1 cellular context compared by ENCODE assay signal in the genomic region with DNA sequence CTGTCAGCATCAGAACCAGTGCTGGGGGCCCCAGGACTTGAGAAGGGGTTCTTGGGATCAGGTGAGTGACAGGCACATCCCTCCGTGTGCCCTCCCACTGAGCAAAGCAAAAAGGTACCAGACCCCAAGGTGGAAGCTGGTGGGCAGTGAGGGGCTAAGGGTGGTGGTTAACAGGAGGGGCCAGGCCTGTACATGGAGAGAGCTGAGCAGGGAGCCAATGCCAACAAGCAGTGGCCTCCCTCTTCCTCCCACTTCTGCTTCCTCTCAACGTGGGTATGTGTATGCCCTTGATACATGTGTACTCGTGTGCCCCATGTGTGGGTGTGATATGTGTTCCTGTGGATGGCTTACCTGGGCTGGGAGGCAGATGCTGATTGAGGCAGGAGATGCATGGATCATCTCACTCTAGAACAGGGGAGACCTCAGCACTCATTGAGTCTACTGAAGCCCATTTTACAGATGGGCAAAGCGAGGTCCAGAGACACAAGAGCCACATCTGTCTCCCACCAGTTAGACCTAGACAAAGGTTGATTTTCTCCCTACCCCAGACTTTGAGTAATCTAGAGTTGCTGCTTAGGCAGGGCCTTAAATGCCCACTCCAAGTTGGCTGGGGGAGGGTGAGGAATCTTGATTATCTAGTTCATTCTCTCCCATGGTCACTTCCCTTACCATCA.
TF ChIP-seq lines count a peak whose summit lies in the region.

No MANE protein-coding gene starts in this region.

TF ChIP-seq in K562, 482 proteins besides CTCF, POLR2A, EP300 and RAD21 (continued from another document and continues in another):
- TF ChIP-seq, protein P1, sequence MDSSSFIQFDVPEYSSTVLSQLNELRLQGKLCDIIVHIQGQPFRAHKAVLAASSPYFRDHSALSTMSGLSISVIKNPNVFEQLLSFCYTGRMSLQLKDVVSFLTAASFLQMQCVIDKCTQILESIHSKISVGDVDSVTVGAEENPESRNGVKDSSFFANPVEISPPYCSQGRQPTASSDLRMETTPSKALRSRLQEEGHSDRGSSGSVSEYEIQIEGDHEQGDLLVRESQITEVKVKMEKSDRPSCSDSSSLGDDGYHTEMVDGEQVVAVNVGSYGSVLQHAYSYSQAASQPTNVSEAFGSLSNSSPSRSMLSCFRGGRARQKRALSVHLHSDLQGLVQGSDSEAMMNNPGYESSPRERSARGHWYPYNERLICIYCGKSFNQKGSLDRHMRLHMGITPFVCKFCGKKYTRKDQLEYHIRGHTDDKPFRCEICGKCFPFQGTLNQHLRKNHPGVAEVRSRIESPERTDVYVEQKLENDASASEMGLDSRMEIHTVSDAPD (CRISPR knock-in tag; IDR thresholded peaks at IDR 0.05), result no peak
- TF ChIP-seq HDAC1 (IDR thresholded peaks at IDR 0.05), result no peak
- no peak for TF ChIP-seq NRF1 (conservative IDR thresholded peaks at IDR 0.05 in 1 of 2, IDR thresholded peaks at IDR 0.05 in 1 of 2)
- TF ChIP-seq ZNF77 (CRISPR knock-in tag; IDR thresholded peaks at IDR 0.05), result no peak
- TF ChIP-seq EWSR1 (IDR thresholded peaks at IDR 0.05; ENCODE audit: borderline replicate concordance, low read depth, partially characterized antibody), result no peak
- no peak for TF ChIP-seq ZFP30 (CRISPR knock-in tag; IDR thresholded peaks at IDR 0.05; ENCODE audit: borderline replicate concordance)
- TF ChIP-seq CHD2 (IDR thresholded peaks at IDR 0.05; ENCODE audit: low read depth, low read length), result no peak
- no peak for TF ChIP-seq ZNF263 (CRISPR knock-in tag; IDR thresholded peaks at IDR 0.05; ENCODE audit: borderline replicate concordance)
- TF ChIP-seq, protein P2, sequence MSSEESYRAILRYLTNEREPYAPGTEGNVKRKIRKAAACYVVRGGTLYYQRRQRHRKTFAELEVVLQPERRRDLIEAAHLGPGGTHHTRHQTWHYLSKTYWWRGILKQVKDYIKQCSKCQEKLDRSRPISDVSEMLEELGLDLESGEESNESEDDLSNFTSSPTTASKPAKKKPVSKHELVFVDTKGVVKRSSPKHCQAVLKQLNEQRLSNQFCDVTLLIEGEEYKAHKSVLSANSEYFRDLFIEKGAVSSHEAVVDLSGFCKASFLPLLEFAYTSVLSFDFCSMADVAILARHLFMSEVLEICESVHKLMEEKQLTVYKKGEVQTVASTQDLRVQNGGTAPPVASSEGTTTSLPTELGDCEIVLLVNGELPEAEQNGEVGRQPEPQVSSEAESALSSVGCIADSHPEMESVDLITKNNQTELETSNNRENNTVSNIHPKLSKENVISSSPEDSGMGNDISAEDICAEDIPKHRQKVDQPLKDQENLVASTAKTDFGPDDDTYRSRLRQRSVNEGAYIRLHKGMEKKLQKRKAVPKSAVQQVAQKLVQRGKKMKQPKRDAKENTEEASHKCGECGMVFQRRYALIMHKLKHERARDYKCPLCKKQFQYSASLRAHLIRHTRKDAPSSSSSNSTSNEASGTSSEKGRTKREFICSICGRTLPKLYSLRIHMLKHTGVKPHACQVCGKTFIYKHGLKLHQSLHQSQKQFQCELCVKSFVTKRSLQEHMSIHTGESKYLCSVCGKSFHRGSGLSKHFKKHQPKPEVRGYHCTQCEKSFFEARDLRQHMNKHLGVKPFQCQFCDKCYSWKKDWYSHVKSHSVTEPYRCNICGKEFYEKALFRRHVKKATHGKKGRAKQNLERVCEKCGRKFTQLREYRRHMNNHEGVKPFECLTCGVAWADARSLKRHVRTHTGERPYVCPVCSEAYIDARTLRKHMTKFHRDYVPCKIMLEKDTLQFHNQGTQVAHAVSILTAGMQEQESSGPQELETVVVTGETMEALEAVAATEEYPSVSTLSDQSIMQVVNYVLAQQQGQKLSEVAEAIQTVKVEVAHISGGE (CRISPR knock-in tag; IDR thresholded peaks at IDR 0.05), result no peak
- no peak for TF ChIP-seq TAF7 (tag; IDR thresholded peaks at IDR 0.05)
- TF ChIP-seq ETV5 (CRISPR knock-in tag; IDR thresholded peaks at IDR 0.05; ENCODE audit: low read depth), result no peak
- no peak for TF ChIP-seq SMAD3 (CRISPR knock-in tag; conservative IDR thresholded peaks at IDR 0.05)
- peak; percentile 85; the same call in 1 of the 2 replicates for TF ChIP-seq PTBP1 (IDR thresholded peaks at IDR 0.05; ENCODE audit: low read depth, low read length)
- no peak for TF ChIP-seq STAT5A (IDR thresholded peaks at IDR 0.05; ENCODE audit: borderline replicate concordance, low read length)
- TF ChIP-seq ELF4 (CRISPR knock-in tag; IDR thresholded peaks at IDR 0.05), result no peak
- TF ChIP-seq, protein P3, sequence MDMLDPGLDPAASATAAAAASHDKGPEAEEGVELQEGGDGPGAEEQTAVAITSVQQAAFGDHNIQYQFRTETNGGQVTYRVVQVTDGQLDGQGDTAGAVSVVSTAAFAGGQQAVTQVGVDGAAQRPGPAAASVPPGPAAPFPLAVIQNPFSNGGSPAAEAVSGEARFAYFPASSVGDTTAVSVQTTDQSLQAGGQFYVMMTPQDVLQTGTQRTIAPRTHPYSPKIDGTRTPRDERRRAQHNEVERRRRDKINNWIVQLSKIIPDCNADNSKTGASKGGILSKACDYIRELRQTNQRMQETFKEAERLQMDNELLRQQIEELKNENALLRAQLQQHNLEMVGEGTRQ (CRISPR knock-in tag; IDR thresholded peaks at IDR 0.05), result no peak
- TF ChIP-seq, protein P4, sequence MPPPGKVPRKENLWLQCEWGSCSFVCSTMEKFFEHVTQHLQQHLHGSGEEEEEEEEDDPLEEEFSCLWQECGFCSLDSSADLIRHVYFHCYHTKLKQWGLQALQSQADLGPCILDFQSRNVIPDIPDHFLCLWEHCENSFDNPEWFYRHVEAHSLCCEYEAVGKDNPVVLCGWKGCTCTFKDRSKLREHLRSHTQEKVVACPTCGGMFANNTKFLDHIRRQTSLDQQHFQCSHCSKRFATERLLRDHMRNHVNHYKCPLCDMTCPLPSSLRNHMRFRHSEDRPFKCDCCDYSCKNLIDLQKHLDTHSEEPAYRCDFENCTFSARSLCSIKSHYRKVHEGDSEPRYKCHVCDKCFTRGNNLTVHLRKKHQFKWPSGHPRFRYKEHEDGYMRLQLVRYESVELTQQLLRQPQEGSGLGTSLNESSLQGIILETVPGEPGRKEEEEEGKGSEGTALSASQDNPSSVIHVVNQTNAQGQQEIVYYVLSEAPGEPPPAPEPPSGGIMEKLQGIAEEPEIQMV (tag; conservative IDR thresholded peaks at IDR 0.05; ENCODE audit: low read depth), result no peak
- TF ChIP-seq CBX1 (IDR thresholded peaks at IDR 0.05; ENCODE audit: low read depth), result peak; percentile 71; the same call in 1 of the 2 replicates
- TF ChIP-seq TRIM24 (IDR thresholded peaks at IDR 0.05), result no peak
- no peak for TF ChIP-seq ZNF253 (CRISPR knock-in tag; conservative IDR thresholded peaks at IDR 0.05)
- TF ChIP-seq, protein P5, sequence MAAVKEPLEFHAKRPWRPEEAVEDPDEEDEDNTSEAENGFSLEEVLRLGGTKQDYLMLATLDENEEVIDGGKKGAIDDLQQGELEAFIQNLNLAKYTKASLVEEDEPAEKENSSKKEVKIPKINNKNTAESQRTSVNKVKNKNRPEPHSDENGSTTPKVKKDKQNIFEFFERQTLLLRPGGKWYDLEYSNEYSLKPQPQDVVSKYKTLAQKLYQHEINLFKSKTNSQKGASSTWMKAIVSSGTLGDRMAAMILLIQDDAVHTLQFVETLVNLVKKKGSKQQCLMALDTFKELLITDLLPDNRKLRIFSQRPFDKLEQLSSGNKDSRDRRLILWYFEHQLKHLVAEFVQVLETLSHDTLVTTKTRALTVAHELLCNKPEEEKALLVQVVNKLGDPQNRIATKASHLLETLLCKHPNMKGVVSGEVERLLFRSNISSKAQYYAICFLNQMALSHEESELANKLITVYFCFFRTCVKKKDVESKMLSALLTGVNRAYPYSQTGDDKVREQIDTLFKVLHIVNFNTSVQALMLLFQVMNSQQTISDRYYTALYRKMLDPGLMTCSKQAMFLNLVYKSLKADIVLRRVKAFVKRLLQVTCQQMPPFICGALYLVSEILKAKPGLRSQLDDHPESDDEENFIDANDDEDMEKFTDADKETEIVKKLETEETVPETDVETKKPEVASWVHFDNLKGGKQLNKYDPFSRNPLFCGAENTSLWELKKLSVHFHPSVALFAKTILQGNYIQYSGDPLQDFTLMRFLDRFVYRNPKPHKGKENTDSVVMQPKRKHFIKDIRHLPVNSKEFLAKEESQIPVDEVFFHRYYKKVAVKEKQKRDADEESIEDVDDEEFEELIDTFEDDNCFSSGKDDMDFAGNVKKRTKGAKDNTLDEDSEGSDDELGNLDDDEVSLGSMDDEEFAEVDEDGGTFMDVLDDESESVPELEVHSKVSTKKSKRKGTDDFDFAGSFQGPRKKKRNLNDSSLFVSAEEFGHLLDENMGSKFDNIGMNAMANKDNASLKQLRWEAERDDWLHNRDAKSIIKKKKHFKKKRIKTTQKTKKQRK (IDR thresholded peaks at IDR 0.05; ENCODE audit: borderline replicate concordance, low read depth, low read length), result no peak
- TF ChIP-seq, protein P6, sequence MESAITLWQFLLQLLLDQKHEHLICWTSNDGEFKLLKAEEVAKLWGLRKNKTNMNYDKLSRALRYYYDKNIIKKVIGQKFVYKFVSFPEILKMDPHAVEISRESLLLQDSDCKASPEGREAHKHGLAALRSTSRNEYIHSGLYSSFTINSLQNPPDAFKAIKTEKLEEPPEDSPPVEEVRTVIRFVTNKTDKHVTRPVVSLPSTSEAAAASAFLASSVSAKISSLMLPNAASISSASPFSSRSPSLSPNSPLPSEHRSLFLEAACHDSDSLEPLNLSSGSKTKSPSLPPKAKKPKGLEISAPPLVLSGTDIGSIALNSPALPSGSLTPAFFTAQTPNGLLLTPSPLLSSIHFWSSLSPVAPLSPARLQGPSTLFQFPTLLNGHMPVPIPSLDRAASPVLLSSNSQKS (CRISPR knock-in tag; IDR thresholded peaks at IDR 0.05), result no peak
- no peak for TF ChIP-seq ZNF668 (CRISPR knock-in tag; IDR thresholded peaks at IDR 0.05)
- TF ChIP-seq CBX3 (IDR thresholded peaks at IDR 0.05; ENCODE audit: borderline replicate concordance in 1 of 2, low read length in 2 of 2), result no peak
- TF ChIP-seq, protein P7, sequence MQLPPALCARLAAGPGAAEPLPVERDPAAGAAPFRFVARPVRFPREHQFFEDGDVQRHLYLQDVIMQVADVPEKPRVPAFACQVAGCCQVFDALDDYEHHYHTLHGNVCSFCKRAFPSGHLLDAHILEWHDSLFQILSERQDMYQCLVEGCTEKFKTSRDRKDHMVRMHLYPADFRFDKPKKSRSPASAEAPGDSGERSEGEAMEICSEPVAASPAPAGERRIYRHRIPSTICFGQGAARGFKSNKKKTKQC (CRISPR knock-in tag; IDR thresholded peaks at IDR 0.05), result no peak
- TF ChIP-seq, protein P8, sequence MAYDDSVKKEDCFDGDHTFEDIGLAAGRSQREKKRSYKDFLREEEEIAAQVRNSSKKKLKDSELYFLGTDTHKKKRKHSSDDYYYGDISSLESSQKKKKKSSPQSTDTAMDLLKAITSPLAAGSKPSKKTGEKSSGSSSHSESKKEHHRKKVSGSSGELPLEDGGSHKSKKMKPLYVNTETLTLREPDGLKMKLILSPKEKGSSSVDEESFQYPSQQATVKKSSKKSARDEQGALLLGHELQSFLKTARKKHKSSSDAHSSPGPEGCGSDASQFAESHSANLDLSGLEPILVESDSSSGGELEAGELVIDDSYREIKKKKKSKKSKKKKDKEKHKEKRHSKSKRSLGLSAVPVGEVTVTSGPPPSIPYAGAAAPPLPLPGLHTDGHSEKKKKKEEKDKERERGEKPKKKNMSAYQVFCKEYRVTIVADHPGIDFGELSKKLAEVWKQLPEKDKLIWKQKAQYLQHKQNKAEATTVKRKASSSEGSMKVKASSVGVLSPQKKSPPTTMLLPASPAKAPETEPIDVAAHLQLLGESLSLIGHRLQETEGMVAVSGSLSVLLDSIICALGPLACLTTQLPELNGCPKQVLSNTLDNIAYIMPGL (CRISPR knock-in tag; IDR thresholded peaks at IDR 0.05), result no peak
- no peak for TF ChIP-seq POLR3G (IDR thresholded peaks at IDR 0.05; ENCODE audit: extremely low read depth, insufficient read length, insufficient replicate concordance)
- TF ChIP-seq, protein P9, sequence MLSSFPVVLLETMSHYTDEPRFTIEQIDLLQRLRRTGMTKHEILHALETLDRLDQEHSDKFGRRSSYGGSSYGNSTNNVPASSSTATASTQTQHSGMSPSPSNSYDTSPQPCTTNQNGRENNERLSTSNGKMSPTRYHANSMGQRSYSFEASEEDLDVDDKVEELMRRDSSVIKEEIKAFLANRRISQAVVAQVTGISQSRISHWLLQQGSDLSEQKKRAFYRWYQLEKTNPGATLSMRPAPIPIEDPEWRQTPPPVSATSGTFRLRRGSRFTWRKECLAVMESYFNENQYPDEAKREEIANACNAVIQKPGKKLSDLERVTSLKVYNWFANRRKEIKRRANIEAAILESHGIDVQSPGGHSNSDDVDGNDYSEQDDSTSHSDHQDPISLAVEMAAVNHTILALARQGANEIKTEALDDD (IDR thresholded peaks at IDR 0.05), result no peak
- TF ChIP-seq SUPT5H (IDR thresholded peaks at IDR 0.05), result no peak
- no peak for TF ChIP-seq GATAD2B (IDR thresholded peaks at IDR 0.05; ENCODE audit: borderline replicate concordance)
- TF ChIP-seq, protein P10, sequence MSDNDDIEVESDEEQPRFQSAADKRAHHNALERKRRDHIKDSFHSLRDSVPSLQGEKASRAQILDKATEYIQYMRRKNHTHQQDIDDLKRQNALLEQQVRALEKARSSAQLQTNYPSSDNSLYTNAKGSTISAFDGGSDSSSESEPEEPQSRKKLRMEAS (CRISPR knock-in tag; IDR thresholded peaks at IDR 0.05), result peak; percentile 21; the same call in 1 of the 2 replicates
- no peak for TF ChIP-seq HEY1 (CRISPR knock-in tag; IDR thresholded peaks at IDR 0.05; ENCODE audit: borderline replicate concordance)
- no peak for TF ChIP-seq BRD9 (IDR thresholded peaks at IDR 0.05; ENCODE audit: low read depth, partially characterized antibody)
- TF ChIP-seq ERF (CRISPR knock-in tag; IDR thresholded peaks at IDR 0.05), result no peak
- TF ChIP-seq ELF2 (CRISPR knock-in tag; IDR thresholded peaks at IDR 0.05), result no peak
- peak; percentile 86; the same call in 1 of the 2 replicates for TF ChIP-seq HDAC2 (IDR thresholded peaks at IDR 0.05)
- TF ChIP-seq ETV1 (tag; conservative IDR thresholded peaks at IDR 0.05; ENCODE audit: low read depth), result no peak
- TF ChIP-seq ZNF785 (CRISPR knock-in tag; IDR thresholded peaks at IDR 0.05), result no peak
- TF ChIP-seq NCOA2 (IDR thresholded peaks at IDR 0.05; ENCODE audit: partially characterized antibody in 2 of 2), result no peak
- no peak for TF ChIP-seq NCOR1 (IDR thresholded peaks at IDR 0.05)
- no peak for TF ChIP-seq SREBF2 (CRISPR knock-in tag; IDR thresholded peaks at IDR 0.05)
- TF ChIP-seq, protein P11, sequence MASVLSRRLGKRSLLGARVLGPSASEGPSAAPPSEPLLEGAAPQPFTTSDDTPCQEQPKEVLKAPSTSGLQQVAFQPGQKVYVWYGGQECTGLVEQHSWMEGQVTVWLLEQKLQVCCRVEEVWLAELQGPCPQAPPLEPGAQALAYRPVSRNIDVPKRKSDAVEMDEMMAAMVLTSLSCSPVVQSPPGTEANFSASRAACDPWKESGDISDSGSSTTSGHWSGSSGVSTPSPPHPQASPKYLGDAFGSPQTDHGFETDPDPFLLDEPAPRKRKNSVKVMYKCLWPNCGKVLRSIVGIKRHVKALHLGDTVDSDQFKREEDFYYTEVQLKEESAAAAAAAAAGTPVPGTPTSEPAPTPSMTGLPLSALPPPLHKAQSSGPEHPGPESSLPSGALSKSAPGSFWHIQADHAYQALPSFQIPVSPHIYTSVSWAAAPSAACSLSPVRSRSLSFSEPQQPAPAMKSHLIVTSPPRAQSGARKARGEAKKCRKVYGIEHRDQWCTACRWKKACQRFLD (CRISPR knock-in tag; IDR thresholded peaks at IDR 0.05), result no peak
- TF ChIP-seq, protein P12, sequence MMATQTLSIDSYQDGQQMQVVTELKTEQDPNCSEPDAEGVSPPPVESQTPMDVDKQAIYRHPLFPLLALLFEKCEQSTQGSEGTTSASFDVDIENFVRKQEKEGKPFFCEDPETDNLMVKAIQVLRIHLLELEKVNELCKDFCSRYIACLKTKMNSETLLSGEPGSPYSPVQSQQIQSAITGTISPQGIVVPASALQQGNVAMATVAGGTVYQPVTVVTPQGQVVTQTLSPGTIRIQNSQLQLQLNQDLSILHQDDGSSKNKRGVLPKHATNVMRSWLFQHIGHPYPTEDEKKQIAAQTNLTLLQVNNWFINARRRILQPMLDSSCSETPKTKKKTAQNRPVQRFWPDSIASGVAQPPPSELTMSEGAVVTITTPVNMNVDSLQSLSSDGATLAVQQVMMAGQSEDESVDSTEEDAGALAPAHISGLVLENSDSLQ (IDR thresholded peaks at IDR 0.05), result peak; percentile 46
- no peak for TF ChIP-seq RFX7 (CRISPR knock-in tag; IDR thresholded peaks at IDR 0.05)
